8 cellular contexts compared by ENCODE assay signal in genomic region chr4:173371292-173372192, GRCh38. TPM values are rescaled to one million over a fixed set of nuclear protein-coding genes. Genes with fewer than 3 reads are reported as not detected.
DNase-seq lines count a peak whose midpoint lies in the region; ATAC-seq and TF ChIP-seq lines count a peak whose summit lies in the region.

No MANE protein-coding gene starts in this region.

- no peaks in the 10 kb centered on the region for H3K4me1 ChIP-seq in urinary bladder (ENCODE audit: insufficient read depth)

- no peak for TF ChIP-seq CTCF in osteocyte (IDR thresholded peaks at IDR 0.05)

- no peaks in the 10 kb centered on the region for H3K9me3 ChIP-seq in SK-N-MC (ENCODE audit: low read depth, low read length)

- peaks cover 25% of the 10 kb centered on the region for H3K36me3 ChIP-seq in SK-N-MC (ENCODE audit: insufficient read depth, low read length)
- no peaks in the 10 kb centered on the region for H3K36me3 ChIP-seq in urinary bladder (ENCODE audit: insufficient read depth)

- H3K4me3 ChIP-seq in SK-N-MC (peak overlapping the region; percentile 98), urinary bladder (ENCODE audit: low read depth, low read length) (peak overlapping the region; percentile 90)

- H3K27me3 Mint-ChIP-seq in activated naive CD8-positive, alpha-beta T cell treated with anti-CD3 and anti-CD28 coated beads for 36 hours: peaks cover 25% of the 10 kb centered on the region
- no peaks in the 10 kb centered on the region for H3K27me3 Mint-ChIP-seq in osteocyte (ENCODE audit: unreplicated experiment)

- under 1% methylated on average over 68 of the region's 68 CpGs for WGBS in urinary bladder

- peaks cover 16% of the 10 kb centered on the region for H3K4me1 Mint-ChIP-seq in activated naive CD8-positive, alpha-beta T cell treated with anti-CD3 and anti-CD28 coated beads for 36 hours
- H3K4me1 Mint-ChIP-seq in osteocyte (ENCODE audit: unreplicated experiment): peaks cover 22% of the 10 kb centered on the region

- ATAC-seq in GM21576 (IDR thresholded peaks at IDR 0.05; ENCODE audit: unreplicated experiment) (peak; percentile 15), Right ventricle myocardium inferior (peak; percentile 28)

- intact Hi-C loops in Right ventricle myocardium inferior (cut with DNase I): loop anchor here (2.0 kb wide), 1 partner anchor 39 kb away; no protein-coding TSS in a partner anchor

- peak overlapping the region; percentile 94 for H3K4me3 Mint-ChIP-seq in activated naive CD8-positive, alpha-beta T cell treated with anti-CD3 and anti-CD28 coated beads for 36 hours
- peak overlapping the region; percentile 98 for H3K4me3 Mint-ChIP-seq in osteocyte (ENCODE audit: unreplicated experiment)

- peaks cover 24% of the 10 kb centered on the region for H3K36me3 Mint-ChIP-seq in activated naive CD8-positive, alpha-beta T cell treated with anti-CD3 and anti-CD28 coated beads for 36 hours
- H3K36me3 Mint-ChIP-seq in osteocyte (ENCODE audit: unreplicated experiment): peaks cover 7% of the 10 kb centered on the region

- H3K9me3 Mint-ChIP-seq in activated naive CD8-positive, alpha-beta T cell treated with anti-CD3 and anti-CD28 coated beads for 36 hours: no peaks in the 10 kb centered on the region
- no peaks in the 10 kb centered on the region for H3K9me3 Mint-ChIP-seq in osteocyte (ENCODE audit: unreplicated experiment)

- peak overlapping the region; percentile 56 for H3K27ac Mint-ChIP-seq in activated naive CD8-positive, alpha-beta T cell treated with anti-CD3 and anti-CD28 coated beads for 36 hours
- peak overlapping the region; percentile 99 for H3K27ac Mint-ChIP-seq in osteocyte (ENCODE audit: unreplicated experiment)

- H3K27ac ChIP-seq in SK-N-MC (peak overlapping the region; percentile 79; the same call in 1 of the 2 replicates), urinary bladder (ENCODE audit: low read depth) (peak overlapping the region; percentile 87)

- H3K9ac ChIP-seq in SK-N-MC (ENCODE audit: insufficient read length): peak overlapping the region; percentile 88

- DNase-seq in EL: peak; percentile 80
- DNase-seq in HuH-7 (ENCODE audit: low spot score): peak; percentile 53
- no peak for DNase-seq in SK-N-MC (ENCODE audit: low read depth, low spot score)
- DNase-seq in activated naive CD8-positive, alpha-beta T cell treated with anti-CD3 and anti-CD28 coated beads for 36 hours: peak; percentile 33
- DNase-seq in Right ventricle myocardium inferior (ENCODE audit: missing footprints): peak; percentile 86
- peak; percentile 88 for DNase-seq in osteocyte (ENCODE audit: extremely low spot score, unreplicated experiment)

RNA-seq across cellular contexts. Expression of gene SAP30, which starts 0.8 kb away (rescaled TPM):
- 10 to 100 TPM; 24.6 to 25.0 TPM for total RNA-seq in activated naive CD8-positive, alpha-beta T cell treated with anti-CD3 and anti-CD28 coated beads for 36 hours
- 14.6 TPM for total RNA-seq in Right ventricle myocardium inferior
- 21.8 and 22.8 TPM in 2 replicates for total RNA-seq in osteocyte
- total RNA-seq in urinary bladder: 16.6 TPM
- 24.8 TPM for polyA plus RNA-seq in urinary bladder

RNA-seq across cellular contexts. Expression of gene SCRG1, which starts 27.4 kb away (rescaled TPM):
- total RNA-seq in activated naive CD8-positive, alpha-beta T cell treated with anti-CD3 and anti-CD28 coated beads for 36 hours: not detected
- total RNA-seq in Right ventricle myocardium inferior (0.76 TPM), osteocyte (2.2 and 2.6 TPM in 2 replicates), urinary bladder (2.4 TPM)
- polyA plus RNA-seq in urinary bladder: 12.6 TPM

RNA-seq across cellular contexts. Expression of gene HMGB2, which starts 37.4 kb away (rescaled TPM):
- 100 to 1,000 TPM; 516 to 518 TPM for total RNA-seq in activated naive CD8-positive, alpha-beta T cell treated with anti-CD3 and anti-CD28 coated beads for 36 hours
- total RNA-seq in Right ventricle myocardium inferior (42.1 TPM), osteocyte (51.7 and 56.3 TPM in 2 replicates), urinary bladder (94.1 TPM)
- 109 TPM for polyA plus RNA-seq in urinary bladder
